Comparison of ENCODE assay signal across 13 cellular contexts in genomic region chr6:27290065-27290849, GRCh38. TPM values are rescaled to one million over a fixed set of nuclear protein-coding genes. Genes with fewer than 3 reads are reported as not detected.
A peak's percentile ranks its signal among the peaks of the same experiment; 100 is the strongest.
DNase-seq lines count a peak whose midpoint lies in the region; ATAC-seq, FAIRE-seq and TF ChIP-seq lines count a peak whose summit lies in the region.
"Had no signal": no experiment of that assay in that cellular context is flagged by ENCODE, and none has a peak within 500 bp of the region (broad histone marks: within the 10 kb centered on the region; RNA-seq: fewer than 3 reads in every experiment).

No MANE protein-coding gene starts in this region.

- no peak for TF ChIP-seq POLR2A in GM12892 (IDR thresholded peaks at IDR 0.05; ENCODE audit: low read depth, low read length)

- no peak for FAIRE-seq in GM12892 (lab: Jason Lieb, UNC)

- H3K4me3 Mint-ChIP-seq in activated naive CD8-positive, alpha-beta T cell treated with anti-CD3 and anti-CD28 coated beads, Interleukin-2, amount 10 ng/mL, durations not matched to agents 7 days and 5 days = no peak overlapping the region

- no peak overlapping the region for H3K27ac ChIP-seq in iPS-18a (ENCODE audit: low read length)
- H3K27ac ChIP-seq: tibial artery had no signal

- peaks cover 7% of the 10 kb centered on the region for H3K36me3 Mint-ChIP-seq in activated naive CD8-positive, alpha-beta T cell treated with anti-CD3 and anti-CD28 coated beads, Interleukin-2, amount 10 ng/mL, durations not matched to agents 7 days and 5 days

- peaks cover 13% of the 10 kb centered on the region for H3K4me1 Mint-ChIP-seq in activated naive CD8-positive, alpha-beta T cell treated with anti-CD3 and anti-CD28 coated beads, Interleukin-2, amount 10 ng/mL, durations not matched to agents 7 days and 5 days

- ATAC-seq in activated naive CD8-positive, alpha-beta T cell treated with anti-CD3 and anti-CD28 coated beads, Interleukin-2, amount 10 ng/mL, durations not matched to agents 7 days and 5 days (ENCODE audit: low read depth) = no peak
- ATAC-seq in HG03025 (IDR thresholded peaks at IDR 0.05; ENCODE audit: low FRiP score, unreplicated experiment) (no peak), left colon (no peak)

- DNase-seq in BE2C (peak; percentile 35), HCEC 1CT (peak; percentile 50), GM12892 (ENCODE audit: insufficient read length) (no peak), NCI-H526 (lab: John Stamatoyannopoulos, UW) (no peak), left colon (no peak)
- no peak for DNase-seq in activated naive CD8-positive, alpha-beta T cell treated with anti-CD3 and anti-CD28 coated beads, Interleukin-2, amount 10 ng/mL, durations not matched to agents 7 days and 5 days
- DNase-seq: effector memory CD4-positive, alpha-beta T cell; SHP77 treated with DMSO at 0.1 percent for 48 hours; stimulated activated CD4-positive, alpha-beta T cell treated with anti-CD3 and anti-CD28 coated beads, Interleukin-2, amount 100 ng/mL, for 48 hours; tibial artery had no signal

- H3K27me3 Mint-ChIP-seq in activated naive CD8-positive, alpha-beta T cell treated with anti-CD3 and anti-CD28 coated beads, Interleukin-2, amount 10 ng/mL, durations not matched to agents 7 days and 5 days = peaks cover 90% of the 10 kb centered on the region

- H3K4me1 ChIP-seq in BE2C (no peaks in the 10 kb centered on the region), iPS-18a (ENCODE audit: control insufficient read depth, low read depth, low read length) (peaks cover 18% of the 10 kb centered on the region)
- H3K4me1 ChIP-seq: tibial artery had no signal

- peak overlapping the region; percentile 61 for H3K27ac Mint-ChIP-seq in activated naive CD8-positive, alpha-beta T cell treated with anti-CD3 and anti-CD28 coated beads, Interleukin-2, amount 10 ng/mL, durations not matched to agents 7 days and 5 days

- intact Hi-C loops in left colon (cut with DNase I, micrococcal nuclease) = no loop called here

- H3K9ac ChIP-seq in iPS-18a (ENCODE audit: low read length) = no peak overlapping the region

- H3K9me3 ChIP-seq in BE2C (no peaks in the 10 kb centered on the region), iPS-18a (ENCODE audit: control insufficient read depth, low read depth, low read length) (no peaks in the 10 kb centered on the region)

- peaks cover 40% of the 10 kb centered on the region for H3K27me3 ChIP-seq in BE2C
- peaks cover 82% of the 10 kb centered on the region for H3K27me3 ChIP-seq in iPS-18a (ENCODE audit: control insufficient read depth, insufficient read depth, low read length)

- POLR2A ChIA-PET in activated naive CD8-positive, alpha-beta T cell treated with anti-CD3 and anti-CD28 coated beads, Interleukin-2, amount 10 ng/mL, durations not matched to agents 7 days and 5 days (lab: Charles Lee) = no interaction called here

- peak overlapping the region; percentile 51 for H3K4me3 ChIP-seq in BE2C (ENCODE audit: low read depth, low read length)
- peak overlapping the region; percentile 79 for H3K4me3 ChIP-seq in iPS-18a (ENCODE audit: low read length)
- H3K4me3 ChIP-seq: tibial artery had no signal

- H3K36me3 ChIP-seq in BE2C = no peaks in the 10 kb centered on the region
- no peaks in the 10 kb centered on the region for H3K36me3 ChIP-seq in iPS-18a (ENCODE audit: control insufficient read depth, low read depth, low read length)
- H3K36me3 ChIP-seq: tibial artery had no signal

- peaks cover 24% of the 10 kb centered on the region for H3K9me3 Mint-ChIP-seq in activated naive CD8-positive, alpha-beta T cell treated with anti-CD3 and anti-CD28 coated beads, Interleukin-2, amount 10 ng/mL, durations not matched to agents 7 days and 5 days

- TF ChIP-seq CTCF in BE2C (IDR thresholded peaks at IDR 0.05; ENCODE audit: low read depth, low read length) = no peak

RNA-seq across cellular contexts. Expression of gene POM121L2, which starts 21.8 kb away (rescaled TPM):
- polyA plus RNA-seq in BE2C (2012; ENCODE audit: insufficient read depth, insufficient read length, low read depth) = not detected
- total RNA-seq in activated naive CD8-positive, alpha-beta T cell treated with anti-CD3 and anti-CD28 coated beads, Interleukin-2, amount 10 ng/mL, durations not matched to agents 7 days and 5 days = not detected
- 0.11 TPM for polyA plus RNA-seq in GM12892 (2012; ENCODE audit: missing spikeins)
- under 1 TPM in 1 of 2 donors, not detected in 1; 0.11 TPM for total RNA-seq in left colon
- total RNA-seq: lung microvascular endothelial cell had no signal

RNA-seq across cellular contexts. Expression of gene PRSS16, which starts 42.8 kb away (rescaled TPM):
- polyA plus RNA-seq in BE2C (2012; ENCODE audit: insufficient read depth, insufficient read length, low read depth) = not detected
- total RNA-seq in activated naive CD8-positive, alpha-beta T cell treated with anti-CD3 and anti-CD28 coated beads, Interleukin-2, amount 10 ng/mL, durations not matched to agents 7 days and 5 days = 1 to 10 TPM in 1 of 2 experiments, under 1 TPM in 1; 0.86 to 1.4 TPM
- polyA plus RNA-seq in GM12892 (2012; ENCODE audit: missing spikeins) = 4.0 TPM
- 10 to 100 TPM; 23.2 to 32.9 TPM for total RNA-seq in left colon
- total RNA-seq: lung microvascular endothelial cell had no signal

Comparison
In these comparisons a context has a peak if more than half of its experiments do, and no peak if none do; other contexts are left out.
1. DNase-seq: peak in BE2C (single experiment) and HCEC 1CT (single experiment); none in activated naive CD8-positive, alpha-beta T cell treated with anti-CD3 and anti-CD28 coated beads, Interleukin-2, amount 10 ng/mL, durations not matched to agents 7 days and 5 days (single experiment), GM12892 (single experiment), NCI-H526 (0 of 2) and left colon (0 of 2).
2. RNA of gene PRSS16, which starts 42.8 kb away (total RNA-seq): 23.2 to 32.9 TPM in left colon; 0.86 to 1.4 TPM in activated naive CD8-positive, alpha-beta T cell treated with anti-CD3 and anti-CD28 coated beads, Interleukin-2, amount 10 ng/mL, durations not matched to agents 7 days and 5 days; every median in the first group is over 4 times any median in the second.